10 cellular contexts compared by ENCODE assay signal in genomic region chr16:54633943-54634362, GRCh38.
DNase-seq lines count a peak whose midpoint lies in the region; ATAC-seq, FAIRE-seq and TF ChIP-seq lines count a peak whose summit lies in the region.
"Had no signal": no experiment of that assay in that cellular context is flagged by ENCODE, and none has a peak within 500 bp of the region (broad histone marks: within the 10 kb centered on the region; RNA-seq: fewer than 3 reads in every experiment).

No MANE protein-coding gene starts in this region.

- no peak overlapping the region for H2AFZ ChIP-seq in DND-41 (ENCODE audit: low read depth, low read length)

- H3K4me3 ChIP-seq in DND-41 (ENCODE audit: low read depth in 1 of 2, low read length in 2 of 2): no peak overlapping the region
- no peak overlapping the region for H3K4me3 ChIP-seq in LNCaP clone FGC (ENCODE audit: low read depth, low read length)
- H3K4me3 ChIP-seq in breast epithelium: no peak overlapping the region
- no peak overlapping the region for H3K4me3 ChIP-seq in small intestine (ENCODE audit: low read depth in 1 of 2, low read length in 2 of 2)

- H3K27me3 Mint-ChIP-seq in nephron progenitor cell (ENCODE audit: low read depth, poor library complexity): peaks cover 8% of the 10 kb centered on the region
- no peaks in the 10 kb centered on the region for H3K27me3 Mint-ChIP-seq in activated CD4-positive, alpha-beta T cell treated with anti-CD3 and anti-CD28 coated beads, Interleukin-2, amount 10 ng/mL, durations not matched to agents 7 days and 5 days

- H3K4me3 Mint-ChIP-seq in nephron progenitor cell: no peak overlapping the region
- no peak overlapping the region for H3K4me3 Mint-ChIP-seq in activated CD4-positive, alpha-beta T cell treated with anti-CD3 and anti-CD28 coated beads, Interleukin-2, amount 10 ng/mL, durations not matched to agents 7 days and 5 days

- intact Hi-C loops in breast epithelium (cut with DNase I; ENCODE audit: low total_unique reads): no loop called here

- no peak for FAIRE-seq in small intestine (lab: Jason Lieb, UNC)

- H3K36me3 Mint-ChIP-seq in nephron progenitor cell (ENCODE audit: low read depth): no peaks in the 10 kb centered on the region
- no peaks in the 10 kb centered on the region for H3K36me3 Mint-ChIP-seq in activated CD4-positive, alpha-beta T cell treated with anti-CD3 and anti-CD28 coated beads, Interleukin-2, amount 10 ng/mL, durations not matched to agents 7 days and 5 days (ENCODE audit: low read depth)

- 83 to 86% (median 83%) methylated on average over 6 of the region's 6 CpGs for WGBS in small intestine, 3 donors

- H3K9ac ChIP-seq in DND-41 (ENCODE audit: low read depth, low read length): no peak overlapping the region

- H3K4me2 ChIP-seq in DND-41 (ENCODE audit: insufficient read depth, low read length): no peak overlapping the region

- TF ChIP-seq POLR2A in breast epithelium (IDR thresholded peaks at IDR 0.05): no peak

- no peaks in the 10 kb centered on the region for H3K9me3 ChIP-seq in DND-41 (ENCODE audit: insufficient read depth, low read length, severe bottlenecking)
- no peaks in the 10 kb centered on the region for H3K9me3 ChIP-seq in breast epithelium
- H3K9me3 ChIP-seq in small intestine (ENCODE audit: control insufficient read depth, low read depth): no peaks in the 10 kb centered on the region

- CTCF ChIA-PET in activated CD4-positive, alpha-beta T cell treated with anti-CD3 and anti-CD28 coated beads, Interleukin-2, amount 10 ng/mL, durations not matched to agents 7 days and 5 days (lab: Charles Lee): no interaction called here

- H3K27ac Mint-ChIP-seq in nephron progenitor cell: no peak overlapping the region
- H3K27ac Mint-ChIP-seq in activated CD4-positive, alpha-beta T cell treated with anti-CD3 and anti-CD28 coated beads, Interleukin-2, amount 10 ng/mL, durations not matched to agents 7 days and 5 days: no peak overlapping the region

- H4K20me1 ChIP-seq in DND-41 (ENCODE audit: insufficient read depth, low read length): no peaks in the 10 kb centered on the region

- POLR2A ChIA-PET in activated CD4-positive, alpha-beta T cell treated with anti-CD3 and anti-CD28 coated beads, Interleukin-2, amount 10 ng/mL, durations not matched to agents 7 days and 5 days (lab: Charles Lee): no interaction called here

- no peaks in the 10 kb centered on the region for H3K27me3 ChIP-seq in DND-41 (ENCODE audit: insufficient read depth, low read length, poor library complexity)
- H3K27me3 ChIP-seq in breast epithelium: no peaks in the 10 kb centered on the region
- H3K27me3 ChIP-seq in small intestine (ENCODE audit: control insufficient read depth in 2 of 2, insufficient read depth in 2 of 2, low read length in 2 of 2): peaks cover 0 to 4% of the 10 kb centered on the region in 2 donors

- DNase-seq in DND-41 (peak; percentile 11), LNCaP clone FGC (ENCODE audit: low read depth) (no peak), breast epithelium (ENCODE audit: low spot score in 2 of 2) (no peak), nephron progenitor cell (peak; percentile 24), small intestine (no peak)
- DNase-seq in activated CD4-positive, alpha-beta T cell treated with anti-CD3 and anti-CD28 coated beads, Interleukin-2, amount 10 ng/mL, durations not matched to agents 7 days and 5 days: no peak
- DNase-seq: activated T-cell treated with anti-CD3 and anti-CD28 coated beads, Interleukin-2, amount 50 U/mL, for 1 hour; NCI-H2081 had no signal

- TF ChIP-seq CTCF in DND-41 (IDR thresholded peaks at IDR 0.05; ENCODE audit: borderline replicate concordance, extremely low read depth, low read length, poor library complexity, severe bottlenecking) (peak; percentile 50), LNCaP clone FGC (IDR thresholded peaks at IDR 0.05; ENCODE audit: control insufficient read depth, extremely low read depth, insufficient read depth) (peak; percentile 50), breast epithelium (IDR thresholded peaks at IDR 0.05) (peak in 2 of 3 donors; percentile 35 to 75), nephron progenitor cell (IDR thresholded peaks at IDR 0.05) (peak; percentile 54)

- H3K9me3 Mint-ChIP-seq in nephron progenitor cell: no peaks in the 10 kb centered on the region
- H3K9me3 Mint-ChIP-seq in activated CD4-positive, alpha-beta T cell treated with anti-CD3 and anti-CD28 coated beads, Interleukin-2, amount 10 ng/mL, durations not matched to agents 7 days and 5 days: no peaks in the 10 kb centered on the region

- H3K27ac ChIP-seq in DND-41 (ENCODE audit: low read length) (no peak overlapping the region), breast epithelium (peak overlapping the region; percentile 40 to 58), small intestine (ENCODE audit: low read depth in 1 of 2, low read length in 1 of 2) (no peak overlapping the region)

- H3K4me1 Mint-ChIP-seq in nephron progenitor cell: peaks cover 26% of the 10 kb centered on the region
- no peaks in the 10 kb centered on the region for H3K4me1 Mint-ChIP-seq in activated CD4-positive, alpha-beta T cell treated with anti-CD3 and anti-CD28 coated beads, Interleukin-2, amount 10 ng/mL, durations not matched to agents 7 days and 5 days

- H3K36me3 ChIP-seq in DND-41 (ENCODE audit: insufficient read depth, low read length) (no peaks in the 10 kb centered on the region), breast epithelium (no peaks in the 10 kb centered on the region), small intestine (ENCODE audit: control insufficient read depth in 2 of 2, insufficient read depth in 2 of 2, low read length in 2 of 2) (no peaks in the 10 kb centered on the region)

- H3K4me1 ChIP-seq in DND-41 (ENCODE audit: insufficient read depth, low read length) (no peaks in the 10 kb centered on the region), breast epithelium (no peaks in the 10 kb centered on the region), small intestine (ENCODE audit: control insufficient read depth in 2 of 2, insufficient read depth in 1 of 2, low read depth in 1 of 2, low read length in 1 of 2) (no peaks in the 10 kb centered on the region)

- ATAC-seq in DND-41 (ENCODE audit: insufficient read depth, low read depth) (no peak), HG02870 (IDR thresholded peaks at IDR 0.05; ENCODE audit: unreplicated experiment) (no peak), GM18858 (IDR thresholded peaks at IDR 0.05; ENCODE audit: unreplicated experiment) (no peak)

- no peaks in the 10 kb centered on the region for H3K79me2 ChIP-seq in DND-41 (ENCODE audit: insufficient read depth, low read length)

Comparison
In these comparisons a context has a peak if more than half of its experiments do, and no peak if none do; other contexts are left out.
1. DNase-seq: peak in DND-41 (single experiment) and nephron progenitor cell (single experiment); none in LNCaP clone FGC (single experiment), breast epithelium (0 of 2), small intestine (single experiment) and activated CD4-positive, alpha-beta T cell treated with anti-CD3 and anti-CD28 coated beads, Interleukin-2, amount 10 ng/mL, durations not matched to agents 7 days and 5 days (single experiment).
2. H3K27ac ChIP-seq: peak in breast epithelium (2 of 2); none in DND-41 (single experiment) and small intestine (0 of 2).
3. Peak in every context shown above with its lines, with median percentiles within 50 percentile points of each other: CTCF ChIP-seq.